Comparison of ENCODE assay signal across 8 cellular contexts in the genomic region with DNA sequence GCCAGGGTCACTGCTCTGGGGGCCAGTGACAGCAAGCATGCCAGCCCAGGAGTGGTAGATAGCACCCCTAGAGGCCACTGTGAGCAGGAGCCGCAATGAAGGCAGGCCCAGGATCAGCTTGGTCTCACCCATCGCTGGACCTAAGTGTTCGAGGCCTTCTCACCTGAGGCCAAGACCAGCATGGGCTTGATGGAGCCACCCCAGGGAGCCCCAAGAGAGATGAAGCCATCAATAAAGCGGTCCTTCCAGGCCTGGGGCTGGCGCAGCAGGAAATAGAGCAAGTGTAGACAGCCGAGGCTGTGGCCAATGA. TPM values are rescaled to one million over a fixed set of nuclear protein-coding genes. Genes with fewer than 3 reads are reported as not detected.
DNase-seq lines count a peak whose midpoint lies in the region; ATAC-seq and TF ChIP-seq lines count a peak whose summit lies in the region.

No MANE protein-coding gene starts in this region.

- peaks cover 14% of the 10 kb centered on the region for H4K20me1 ChIP-seq in GM23338 (replicated peaks; ENCODE audit: insufficient read depth)
- H4K20me1 ChIP-seq in SK-N-SH (ENCODE audit: insufficient read depth) = peaks cover 13% of the 10 kb centered on the region; the same call in 1 of the 2 replicates

- H3K9me3 Mint-ChIP-seq in GM23338 = no peaks in the 10 kb centered on the region
- no peaks in the 10 kb centered on the region for H3K9me3 Mint-ChIP-seq in central memory CD8-positive, alpha-beta T cell

- H3F3A ChIP-seq in GM23338 (replicated peaks; ENCODE audit: low read depth) (peaks cover 14% of the 10 kb centered on the region), SK-N-SH (replicated peaks; ENCODE audit: insufficient read depth) (peaks cover 27% of the 10 kb centered on the region)

- no peaks in the 10 kb centered on the region for H3K4me1 ChIP-seq in GM23338 (ENCODE audit: insufficient read depth)
- H3K4me1 ChIP-seq in SK-N-SH (ENCODE audit: control insufficient read depth in 1 of 2, insufficient read depth in 2 of 2, low read depth in 1 of 2, low read length in 1 of 2) = peaks cover 4 to 25% of the 10 kb centered on the region in 2 experiments; a peak in 2 of 4 replicates
- peaks cover 0 to 4% of the 10 kb centered on the region in 2 donors for H3K4me1 ChIP-seq in lung (ENCODE audit: control insufficient read depth in 2 of 2, insufficient read depth in 2 of 2, low read length in 2 of 2)

- TF ChIP-seq EP300 in SK-N-SH (IDR thresholded peaks at IDR 0.05; ENCODE audit: borderline replicate concordance in 1 of 2, low read depth in 1 of 2, low read length in 1 of 2) = no peak

- peaks cover 26% of the 10 kb centered on the region; the same call in 2 of the 3 replicates for H3K36me3 Mint-ChIP-seq in GM23338 (ENCODE audit: low read depth)
- peaks cover 9% of the 10 kb centered on the region for H3K36me3 Mint-ChIP-seq in central memory CD8-positive, alpha-beta T cell (ENCODE audit: insufficient read depth)

- H3K79me2 ChIP-seq in GM23338 (replicated peaks; ENCODE audit: insufficient read depth) (no peaks in the 10 kb centered on the region; the same call in 1 of the 2 replicates), SK-N-SH (ENCODE audit: insufficient read depth) (peaks cover 21% of the 10 kb centered on the region)

- ATAC-seq in GM23338 (peak; percentile 87), lung (ENCODE audit: insufficient read depth, low FRiP score) (no peak), GM21737 (IDR thresholded peaks at IDR 0.05; ENCODE audit: unreplicated experiment) (no peak), GM21381 (IDR thresholded peaks at IDR 0.05; ENCODE audit: unreplicated experiment) (no peak), HG02938 (IDR thresholded peaks at IDR 0.05; ENCODE audit: unreplicated experiment) (no peak)
- ATAC-seq in central memory CD8-positive, alpha-beta T cell (replicated peaks; ENCODE audit: extremely low read depth, poor library complexity, severe bottlenecking) = peak; percentile 45

- 94% methylated on average over 3 of the region's 6 CpGs for WGBS in SK-N-SH (ENCODE audit: low lambda C conversion rate)
- 80 to 87% methylated on average over 6 of the region's 6 CpGs for WGBS in lung, 2 donors

- H3K27ac ChIP-seq in C4-2B (no peak overlapping the region), GM23338 (ENCODE audit: low read depth) (no peak overlapping the region), SK-N-SH (ENCODE audit: low read depth in 2 of 2, low read length in 1 of 2) (no peak overlapping the region; a peak in 1 of 4 replicates), lung (ENCODE audit: low read depth in 1 of 2, low read length in 1 of 2) (peak overlapping the region in 1 of 2 donors; percentile 10)

- CTCF ChIA-PET in SK-N-SH (lab: Yijun Ruan, JAX) = interaction anchor here (0.5 to 28.1 kb wide), 21 partner anchors 8 to 1868 kb away, joined by 3 to 564 read pairs (median 5); a partner anchor contains a TSS

- no peak overlapping the region for H3K4me3 ChIP-seq in GM23338
- peak overlapping the region in 1 of 2 experiments; percentile 16; a peak in 1 of 4 replicates for H3K4me3 ChIP-seq in SK-N-SH (ENCODE audit: low read depth in 2 of 2, low read length in 1 of 2)
- no peak overlapping the region for H3K4me3 ChIP-seq in lung

- H2AFZ ChIP-seq in GM23338 (no peak overlapping the region), SK-N-SH (ENCODE audit: low read depth) (no peak overlapping the region)

- H3K9ac ChIP-seq in SK-N-SH = no peak overlapping the region

- TF ChIP-seq CTCF in C4-2B (conservative IDR thresholded peaks at IDR 0.05) (peak; percentile 85), GM23338 (conservative IDR thresholded peaks at IDR 0.05; ENCODE audit: low read depth in 2 of 2) (peak; percentile 76 to 90), SK-N-SH (IDR thresholded peaks at IDR 0.05) (peak; percentile 73), lung (IDR thresholded peaks at IDR 0.05; ENCODE audit: control extremely low read depth, extremely low read depth) (peak; percentile 31)

- no peak overlapping the region for H3K4me2 ChIP-seq in GM23338
- no peak overlapping the region for H3K4me2 ChIP-seq in SK-N-SH

- H3K36me3 ChIP-seq in GM23338 (ENCODE audit: insufficient read depth) (peaks cover 3% of the 10 kb centered on the region; the same call in 1 of the 2 replicates), SK-N-SH (replicated peaks in 1 of 2; ENCODE audit: control insufficient read depth in 1 of 2, insufficient read depth in 2 of 2, low read length in 1 of 2) (peaks cover 12 to 49% of the 10 kb centered on the region in 2 experiments), lung (ENCODE audit: control insufficient read depth in 2 of 2, insufficient read depth in 2 of 2, low read length in 2 of 2) (peaks cover 7 to 66% of the 10 kb centered on the region in 2 donors)

- H3K9me2 ChIP-seq in GM23338 (ENCODE audit: insufficient read depth) = no peaks in the 10 kb centered on the region
- no peaks in the 10 kb centered on the region for H3K9me2 ChIP-seq in SK-N-SH

- H3K27me3 Mint-ChIP-seq in GM23338 (ENCODE audit: insufficient read depth, low read depth, poor library complexity) = peaks cover 11% of the 10 kb centered on the region
- H3K27me3 Mint-ChIP-seq in central memory CD8-positive, alpha-beta T cell = no peaks in the 10 kb centered on the region

- DNase-seq in GM23338 (ENCODE audit: low spot score) (peak; percentile 86), SK-N-SH (peak; percentile 85), lung (ENCODE audit: low spot score) (no peak)
- DNase-seq in central memory CD8-positive, alpha-beta T cell (ENCODE audit: low spot score in 2 of 2) = no peak

- no peak overlapping the region for H3K4me3 Mint-ChIP-seq in GM23338
- no peak overlapping the region for H3K4me3 Mint-ChIP-seq in central memory CD8-positive, alpha-beta T cell

- no peaks in the 10 kb centered on the region for H3K9me3 ChIP-seq in SK-N-SH
- H3K9me3 ChIP-seq in lung (ENCODE audit: control insufficient read depth in 2 of 2, insufficient read depth in 1 of 2, low read length in 1 of 2) = no peaks in the 10 kb centered on the region

- no peaks in the 10 kb centered on the region for H3K27me3 ChIP-seq in GM23338 (ENCODE audit: insufficient read depth)
- H3K27me3 ChIP-seq in SK-N-SH (ENCODE audit: insufficient read depth) = no peaks in the 10 kb centered on the region
- H3K27me3 ChIP-seq in lung (ENCODE audit: control insufficient read depth, insufficient read depth) = no peaks in the 10 kb centered on the region

- H3K4me1 Mint-ChIP-seq in GM23338 = peaks cover 7% of the 10 kb centered on the region
- peaks cover 24% of the 10 kb centered on the region for H3K4me1 Mint-ChIP-seq in central memory CD8-positive, alpha-beta T cell

- no peak overlapping the region for H3K27ac Mint-ChIP-seq in GM23338
- H3K27ac Mint-ChIP-seq in central memory CD8-positive, alpha-beta T cell (ENCODE audit: low read depth) = peak overlapping the region; percentile 77

- peak; percentile 63 for TF ChIP-seq RAD21 in SK-N-SH (IDR thresholded peaks at IDR 0.05; ENCODE audit: low read length)

- POLR2A ChIA-PET in SK-N-SH (lab: Yijun Ruan, JAX) = interaction anchor here (1.0 to 1.6 kb wide), 2 partner anchors 8 to 53 kb away, joined by 3 to 4 read pairs; no protein-coding TSS in a partner anchor

TF ChIP-seq in GM23338, 12 proteins besides CTCF, POLR2A, EP300 and RAD21 (continues in another document):
- TF ChIP-seq CREB1 (CRISPR knock-in tag; IDR thresholded peaks at IDR 0.05; ENCODE audit: low read depth) = 0 out of 2 replicates have a peak, but pooled peaks have one; percentile 15

TF ChIP-seq in SK-N-SH, 30 proteins besides CTCF, POLR2A, EP300 and RAD21:
- TF ChIP-seq POLR2AphosphoS5 (IDR thresholded peaks at IDR 0.05; ENCODE audit: low read depth, low read length) (no peak), SMC3 (IDR thresholded peaks at IDR 0.05; ENCODE audit: low read depth, low read length) (peak; percentile 17; the same call in 1 of the 2 replicates), MXI1 (IDR thresholded peaks at IDR 0.05; ENCODE audit: low read depth, low read length) (peak; percentile 70; the same call in 1 of the 2 replicates)
TF ChIP-seq in SK-N-SH: peak in this region for 2.

RNA-seq across cellular contexts. Expression of a gene that starts 1.8 kb away (rescaled TPM):
- 17.6 and 18.9 TPM in 2 replicates for total RNA-seq in GM23338 (2014; rRNA removed; shearing (Covaris generic))
- polyA plus RNA-seq in GM23338 (2016; fragmentation: Nextera tagmentation; extraction: Ambion mirVana) (12.4 and 13.7 TPM in 2 replicates), SK-N-SH (2012; rRNA removed) (11.1 and 14.4 TPM in 2 replicates), lung (10 to 100 TPM; 11.8 to 32.1 TPM)
- polyA plus RNA-seq in SK-N-SH (2012; cell fraction: cytosol; rRNA removed) = 1.7 and 3.1 TPM in 2 replicates
- polyA plus RNA-seq in SK-N-SH (2012; cell fraction: nucleus; rRNA removed) = 94.0 and 97.7 TPM in 2 replicates
- total RNA-seq in lung = 10 to 100 TPM in 1 of 2 donors, 1 to 10 TPM in 1; 8.4 to 43.9 TPM

RNA-seq across cellular contexts. Expression of a gene that starts 5.5 kb away (rescaled TPM):
- 27.5 and 35.0 TPM in 2 replicates for total RNA-seq in GM23338 (2014; rRNA removed; shearing (Covaris generic))
- polyA plus RNA-seq in GM23338 (2016; fragmentation: Nextera tagmentation; extraction: Ambion mirVana) = 114 and 129 TPM in 2 replicates
- 52.7 and 57.8 TPM in 2 replicates for polyA plus RNA-seq in SK-N-SH (2012; rRNA removed)
- polyA plus RNA-seq in SK-N-SH (2012; cell fraction: cytosol; rRNA removed) = 28.1 and 38.0 TPM in 2 replicates
- polyA plus RNA-seq in SK-N-SH (2012; cell fraction: nucleus; rRNA removed) = 24.1 and 38.0 TPM in 2 replicates
- total RNA-seq in lung = 10 to 100 TPM; 36.6 to 94.9 TPM
- 100 to 1,000 TPM; 129 to 186 TPM for polyA plus RNA-seq in lung

RNA-seq across cellular contexts. Expression of a gene that starts 10.5 kb away (rescaled TPM):
- total RNA-seq in GM23338 (2014; rRNA removed; shearing (Covaris generic)) = 1.6 and 8.0 TPM in 2 replicates
- polyA plus RNA-seq in GM23338 (2016; fragmentation: Nextera tagmentation; extraction: Ambion mirVana) = 12.8 and 13.0 TPM in 2 replicates
- 1.3 and 1.9 TPM in 2 replicates for polyA plus RNA-seq in SK-N-SH (2012; rRNA removed)
- polyA plus RNA-seq in SK-N-SH (2012; cell fraction: cytosol; rRNA removed) = 0.40 and 0.64 TPM in 2 replicates
- polyA plus RNA-seq in SK-N-SH (2012; cell fraction: nucleus; rRNA removed) = 7.1 and 10.0 TPM in 2 replicates
- 1 to 10 TPM in 1 of 2 donors, not detected in 1; 2.0 TPM for total RNA-seq in lung
- 1 to 10 TPM; 1.0 to 2.5 TPM for polyA plus RNA-seq in lung

RNA-seq across cellular contexts. Expression of a gene that starts 26.3 kb away (rescaled TPM):
- 53.0 and 56.7 TPM in 2 replicates for total RNA-seq in GM23338 (2014; rRNA removed; shearing (Covaris generic))
- polyA plus RNA-seq in GM23338 (2016; fragmentation: Nextera tagmentation; extraction: Ambion mirVana) (17.6 and 19.9 TPM in 2 replicates), SK-N-SH (2012; rRNA removed) (54.3 and 75.8 TPM in 2 replicates), lung (10 to 100 TPM; 32.9 to 39.8 TPM)
- polyA plus RNA-seq in SK-N-SH (2012; cell fraction: cytosol; rRNA removed) = 15.0 and 24.0 TPM in 2 replicates
- 234 and 253 TPM in 2 replicates for polyA plus RNA-seq in SK-N-SH (2012; cell fraction: nucleus; rRNA removed)
- 100 to 1,000 TPM in 1 of 2 donors, 10 to 100 TPM in 1; 91.9 to 103 TPM for total RNA-seq in lung

RNA-seq across cellular contexts. Expression of a gene that starts 38.1 kb away (rescaled TPM):
- total RNA-seq in GM23338 (2014; rRNA removed; shearing (Covaris generic)) = 7.9 and 18.4 TPM in 2 replicates
- polyA plus RNA-seq in GM23338 (2016; fragmentation: Nextera tagmentation; extraction: Ambion mirVana) (8.8 and 11.1 TPM in 2 replicates), SK-N-SH (2012; rRNA removed) (not detected in 2 replicates), lung (under 1 TPM in 1 of 2 donors, not detected in 1; 0.16 TPM)
- polyA plus RNA-seq in SK-N-SH (2012; cell fraction: cytosol; rRNA removed) = not detected in 2 replicates
- polyA plus RNA-seq in SK-N-SH (2012; cell fraction: nucleus; rRNA removed) = not detected in 2 replicates
- under 1 TPM; 0.40 to 0.51 TPM for total RNA-seq in lung

Comparison
In these comparisons a context has a peak if more than half of its experiments do, and no peak if none do; other contexts are left out.
1. CTCF ChIP-seq: peak in every context shown above with its lines; median percentile 85 in C4-2B; 83 in GM23338; 73 in SK-N-SH; 31 in lung.
2. ATAC-seq: peak in GM23338 (single experiment) and central memory CD8-positive, alpha-beta T cell (single experiment); none in lung (single experiment), GM21737 (single experiment), GM21381 (single experiment) and HG02938 (single experiment).
3. DNase-seq: peak in GM23338 (single experiment) and SK-N-SH (single experiment); none in central memory CD8-positive, alpha-beta T cell (0 of 2) and lung (single experiment).